In genomic region chr22:49607821-49608220, GRCh38 we compare ENCODE assay signal across 20 cellular contexts.
"Had no signal": no experiment of that assay in that cellular context is flagged by ENCODE, and none has a peak within 500 bp of the region (broad histone marks: within the 10 kb centered on the region; RNA-seq: fewer than 3 reads in every experiment).

No MANE protein-coding gene starts in this region.

- H3K4me1 Mint-ChIP-seq: memory B cell; nephron; neural crest cell; stimulated activated naive B cell treated with anti-CD40 and anti-IgM and Interleukin-4, amounts not matched to agents 10 μg/mL and 1 μg/mL and 100 μg/mL, for 72 hours had no signal

- H3K27me3 Mint-ChIP-seq: memory B cell; naive thymus-derived CD8-positive, alpha-beta T cell; stimulated activated naive B cell treated with anti-CD40 and anti-IgM and Interleukin-4, amounts not matched to agents 10 μg/mL and 1 μg/mL and 100 μg/mL, for 72 hours had no signal

- H3K27ac Mint-ChIP-seq: memory B cell; nephron; stimulated activated naive B cell treated with anti-CD40 and anti-IgM and Interleukin-4, amounts not matched to agents 10 μg/mL and 1 μg/mL and 100 μg/mL, for 72 hours had no signal

- DNase-seq: left ventricle myocardium inferior; midbrain; naive thymus-derived CD8-positive, alpha-beta T cell; occipital lobe; retina; right cardiac atrium; stimulated activated CD4-positive, alpha-beta T cell treated with anti-CD3 and anti-CD28 coated beads, Interleukin-12 subunit alpha, Interleukin-12 subunit beta, amount 100 ng/mL, for 4 hours; stimulated activated CD4-positive, alpha-beta T cell treated with anti-CD3 and anti-CD28 coated beads, Interleukin-15, amount 100 ng/mL, for 24 hours; stimulated activated CD4-positive, alpha-beta T cell treated with anti-CD3 and anti-CD28 coated beads, Interleukin-2, amount 100 ng/mL, for 24 hours; stimulated activated CD4-positive, alpha-beta T cell treated with anti-CD3 and anti-CD28 coated beads, Interleukin-4, amount 100 ng/mL, for 1 hour; stimulated activated naive B cell treated with anti-CD40 and anti-IgM and Interleukin-4, amounts not matched to agents 10 μg/mL and 1 μg/mL and 100 μg/mL, for 72 hours; stimulated activated naive CD8-positive, alpha-beta T cell treated with anti-CD3 and anti-CD28 coated beads, Interleukin-15, Interleukin-2, amounts not matched to agents 100 U/mL and 50 U/mL, for 24 hours; stomach; testis; thyroid gland; transverse colon; upper lobe of left lung had no signal

- H3K4me3 Mint-ChIP-seq: memory B cell; naive thymus-derived CD8-positive, alpha-beta T cell; nephron; neural crest cell; stimulated activated naive B cell treated with anti-CD40 and anti-IgM and Interleukin-4, amounts not matched to agents 10 μg/mL and 1 μg/mL and 100 μg/mL, for 72 hours had no signal
